8 cellular contexts compared by ENCODE assay signal in the genomic region with DNA sequence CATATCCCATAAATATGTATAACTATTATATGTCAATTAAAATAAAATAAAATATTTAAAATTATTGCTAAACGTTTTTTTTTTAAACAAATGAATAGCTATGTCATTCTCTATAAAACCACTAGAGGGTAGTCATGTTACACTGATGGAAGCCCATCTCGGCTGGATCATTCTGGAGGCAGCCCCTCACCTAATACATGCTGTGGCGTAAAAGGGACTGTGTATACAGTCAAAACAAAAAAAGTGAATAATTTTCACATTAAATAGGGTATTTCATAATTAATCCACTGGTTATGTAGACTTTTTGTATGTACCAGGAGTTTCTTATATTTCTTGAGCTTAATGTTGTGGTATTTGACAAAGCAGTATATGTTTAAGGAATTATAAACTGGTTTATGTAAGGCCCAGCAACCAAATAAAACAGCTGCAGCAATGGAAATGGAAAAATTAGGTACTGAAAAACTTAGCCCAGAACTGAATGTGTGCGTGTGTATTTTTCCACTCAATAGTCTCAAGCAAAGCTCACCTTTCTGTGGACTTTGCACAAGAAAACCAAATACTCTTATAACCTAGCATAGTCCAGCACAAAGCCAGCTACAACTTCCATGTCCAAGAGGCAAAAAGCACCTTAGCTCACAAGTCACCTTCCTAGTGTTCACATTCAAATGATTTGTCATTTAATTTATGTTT.
A peak's percentile ranks its signal among the peaks of the same experiment; 100 is the strongest.
DNase-seq lines count a peak whose midpoint lies in the region; ATAC-seq and TF ChIP-seq lines count a peak whose summit lies in the region.

No MANE protein-coding gene starts in this region.

- ATAC-seq in psoas muscle, result no peak
- no peak for ATAC-seq in HG03097 (IDR thresholded peaks at IDR 0.05; ENCODE audit: low FRiP score, unreplicated experiment)
- ATAC-seq in effector memory CD8-positive, alpha-beta T cell (replicated peaks), result no peak

- peaks cover 3% of the 10 kb centered on the region for H3K36me3 Mint-ChIP-seq in effector memory CD8-positive, alpha-beta T cell (ENCODE audit: insufficient read depth)

- H2AFZ ChIP-seq in fibroblast of lung (ENCODE audit: low read length), result no peak overlapping the region

- H3K9me3 ChIP-seq in fibroblast of lung (ENCODE audit: control insufficient read depth, insufficient read depth, low read depth, low read length) (no peaks in the 10 kb centered on the region), psoas muscle (no peaks in the 10 kb centered on the region)

- no peaks in the 10 kb centered on the region for H3K79me2 ChIP-seq in fibroblast of lung (ENCODE audit: control insufficient read depth, insufficient read depth, low read length)

- DNase-seq in AG09309 (ENCODE audit: low read depth), result no peak
- DNase-seq in HT-29 (ENCODE audit: low spot score), result peak; percentile 38
- peak; percentile 36 for DNase-seq in RPMI8226
- DNase-seq in fibroblast of lung (ENCODE audit: low read depth in 2 of 2), result peak; percentile 14 to 53
- no peak for DNase-seq in psoas muscle
- DNase-seq in effector memory CD8-positive, alpha-beta T cell, result no peak

- no peaks in the 10 kb centered on the region for H3K4me1 Mint-ChIP-seq in effector memory CD8-positive, alpha-beta T cell (ENCODE audit: low read depth in 2 of 2)

- TF ChIP-seq CTCF in AG09309 (IDR thresholded peaks at IDR 0.05; ENCODE audit: control insufficient read depth, insufficient read depth, low read depth, low read length, missing control alignments) (peak; percentile 48), GM12873 (IDR thresholded peaks at IDR 0.05; ENCODE audit: insufficient read depth, low read depth, low read length, missing control alignments) (peak; percentile 56), fibroblast of lung (conservative IDR thresholded peaks at IDR 0.05 in 1 of 2, IDR thresholded peaks at IDR 0.05 in 1 of 2; ENCODE audit: low read depth in 1 of 2, low read length in 2 of 2) (peak; percentile 49 to 56), psoas muscle (IDR thresholded peaks at IDR 0.05) (peak; percentile 73)

- H3K4me3 ChIP-seq in AG09309 (ENCODE audit: control insufficient read depth, low read depth, low read length) (no peak overlapping the region), fibroblast of lung (replicated peaks in 1 of 4; ENCODE audit: control extremely low read depth in 1 of 4, insufficient read depth in 1 of 4, low read depth in 3 of 4, low read length in 4 of 4) (no peak overlapping the region), psoas muscle (no peak overlapping the region)

- H3K4me2 ChIP-seq in fibroblast of lung (ENCODE audit: extremely low read depth, insufficient read depth, low read length), result no peak overlapping the region

- WGBS in psoas muscle, 3 donors, result 18 to 25% (median 23%) methylated on average over 4 of the region's 4 CpGs

- H3K27me3 Mint-ChIP-seq in effector memory CD8-positive, alpha-beta T cell, result peaks cover 16 to 37% of the 10 kb centered on the region in 2 donors

- no peak overlapping the region for H3K27ac Mint-ChIP-seq in effector memory CD8-positive, alpha-beta T cell

- no peaks in the 10 kb centered on the region for H3K36me3 ChIP-seq in fibroblast of lung (ENCODE audit: control insufficient read depth, insufficient read depth, low read length)
- no peaks in the 10 kb centered on the region for H3K36me3 ChIP-seq in psoas muscle (ENCODE audit: insufficient read depth in 1 of 2, low read depth in 1 of 2)

- H3K4me3 Mint-ChIP-seq in effector memory CD8-positive, alpha-beta T cell, result no peak overlapping the region

- no peaks in the 10 kb centered on the region for H3K9me3 Mint-ChIP-seq in effector memory CD8-positive, alpha-beta T cell

- no peak overlapping the region for H3K9ac ChIP-seq in fibroblast of lung (ENCODE audit: insufficient read depth, low read length)

- intact Hi-C loops in psoas muscle (cut with DNase I), result loop anchor here (5.0 to 10.0 kb wide), 2 partner anchors 146 to 794 kb away; no protein-coding TSS in a partner anchor

- no peaks in the 10 kb centered on the region for H3K4me1 ChIP-seq in fibroblast of lung (ENCODE audit: control insufficient read depth, extremely low read depth, insufficient read depth, low read length)
- H3K4me1 ChIP-seq in psoas muscle, result no peaks in the 10 kb centered on the region

- H3K27me3 ChIP-seq in fibroblast of lung (ENCODE audit: control insufficient read depth, insufficient read depth, low read length), result no peaks in the 10 kb centered on the region
- no peaks in the 10 kb centered on the region for H3K27me3 ChIP-seq in psoas muscle (ENCODE audit: insufficient read depth in 3 of 3, low read length in 2 of 3)

- H3K27ac ChIP-seq in fibroblast of lung (ENCODE audit: insufficient read depth, low read length), result no peak overlapping the region
- H3K27ac ChIP-seq in psoas muscle, result no peak overlapping the region

- no peaks in the 10 kb centered on the region for H4K20me1 ChIP-seq in fibroblast of lung (ENCODE audit: control insufficient read depth, extremely low read depth, insufficient read depth, low read length)

Comparison
In these comparisons a context has a peak if more than half of its experiments do, and no peak if none do; other contexts are left out.
1. DNase-seq: peak in HT-29 (single experiment), RPMI8226 (single experiment) and fibroblast of lung (2 of 2); none in AG09309 (single experiment), psoas muscle (0 of 2) and effector memory CD8-positive, alpha-beta T cell (0 of 3).
2. Peak in every context shown above with its lines, with median percentiles within 50 percentile points of each other: CTCF ChIP-seq.